8 cellular contexts compared by ENCODE assay signal in genomic region chr2:110401001-110401618, GRCh38.
A peak's percentile ranks its signal among the peaks of the same experiment; 100 is the strongest.
DNase-seq lines count a peak whose midpoint lies in the region; ATAC-seq and TF ChIP-seq lines count a peak whose summit lies in the region.
"Not testable (repeated sequence)": the region's sequence is repeated elsewhere in the genome, so short reads cannot be mapped to it uniquely, and the experiment has no call there.

No MANE protein-coding gene starts in this region.

- peak; percentile 51 for ATAC-seq in GM18858 (IDR thresholded peaks at IDR 0.05; ENCODE audit: unreplicated experiment)
- peak; percentile 74 for ATAC-seq in HG02642 (IDR thresholded peaks at IDR 0.05; ENCODE audit: poor library complexity, unreplicated experiment)
- ATAC-seq in HG03521 (IDR thresholded peaks at IDR 0.05; ENCODE audit: unreplicated experiment) = peak; percentile 64
- peak; percentile 87 for ATAC-seq in left ventricle myocardium superior
- ATAC-seq in naive thymus-derived CD8-positive, alpha-beta T cell = peak; percentile 65 to 68
- peak; percentile 94 for ATAC-seq in upper lobe of right lung

- not testable (repeated sequence) for H3K36me3 ChIP-seq in upper lobe of right lung

- H3K36me3 Mint-ChIP-seq in activated CD4-positive, alpha-beta T cell treated with anti-CD3 and anti-CD28 coated beads, Interleukin-2, amount 10 ng/mL, durations not matched to agents 24 days and 14 days (ENCODE audit: low read depth); chondrocyte (ENCODE audit: low read depth); naive thymus-derived CD8-positive, alpha-beta T cell: not testable (repeated sequence)

- TF ChIP-seq CTCF in chondrocyte (IDR thresholded peaks at IDR 0.05) (peak; percentile 42), upper lobe of right lung (IDR thresholded peaks at IDR 0.05) (peak; percentile 15)

- intact Hi-C loops in activated CD4-positive, alpha-beta T cell treated with anti-CD3 and anti-CD28 coated beads, Interleukin-2, amount 10 ng/mL, durations not matched to agents 24 days and 14 days (cut with micrococcal nuclease); left ventricle myocardium superior (cut with micrococcal nuclease); upper lobe of right lung (cut with DNase I): not testable (repeated sequence)

- H3K9me3 Mint-ChIP-seq in activated CD4-positive, alpha-beta T cell treated with anti-CD3 and anti-CD28 coated beads, Interleukin-2, amount 10 ng/mL, durations not matched to agents 24 days and 14 days; chondrocyte (ENCODE audit: low read depth); naive thymus-derived CD8-positive, alpha-beta T cell: not testable (repeated sequence)

- not testable (repeated sequence) for H3K27ac Mint-ChIP-seq in activated CD4-positive, alpha-beta T cell treated with anti-CD3 and anti-CD28 coated beads, Interleukin-2, amount 10 ng/mL, durations not matched to agents 24 days and 14 days; chondrocyte (ENCODE audit: unreplicated experiment); naive thymus-derived CD8-positive, alpha-beta T cell

- not testable (repeated sequence) for H3K9me3 ChIP-seq in upper lobe of right lung

- POLR2A ChIA-PET in naive thymus-derived CD8-positive, alpha-beta T cell (lab: Charles Lee) = not testable (repeated sequence)

- H3K4me3 Mint-ChIP-seq in activated CD4-positive, alpha-beta T cell treated with anti-CD3 and anti-CD28 coated beads, Interleukin-2, amount 10 ng/mL, durations not matched to agents 24 days and 14 days; chondrocyte (ENCODE audit: unreplicated experiment); naive thymus-derived CD8-positive, alpha-beta T cell: not testable (repeated sequence)

- peak; percentile 5 for DNase-seq in activated CD4-positive, alpha-beta T cell treated with anti-CD3 and anti-CD28 coated beads, Interleukin-2, amount 10 ng/mL, durations not matched to agents 24 days and 14 days
- not testable (repeated sequence) for DNase-seq in chondrocyte (ENCODE audit: low spot score); left ventricle myocardium superior; naive thymus-derived CD8-positive, alpha-beta T cell; upper lobe of right lung

- not testable (repeated sequence) for H3K27me3 Mint-ChIP-seq in activated CD4-positive, alpha-beta T cell treated with anti-CD3 and anti-CD28 coated beads, Interleukin-2, amount 10 ng/mL, durations not matched to agents 24 days and 14 days; chondrocyte (ENCODE audit: low read depth); naive thymus-derived CD8-positive, alpha-beta T cell

- not testable (repeated sequence) for H3K27me3 ChIP-seq in upper lobe of right lung

- H3K4me1 ChIP-seq in upper lobe of right lung = not testable (repeated sequence)

- H3K4me3 ChIP-seq in upper lobe of right lung = not testable (repeated sequence)

- H3K27ac ChIP-seq in upper lobe of right lung = not testable (repeated sequence)

- not testable (repeated sequence) for H3K4me1 Mint-ChIP-seq in activated CD4-positive, alpha-beta T cell treated with anti-CD3 and anti-CD28 coated beads, Interleukin-2, amount 10 ng/mL, durations not matched to agents 24 days and 14 days; chondrocyte (ENCODE audit: low read depth); naive thymus-derived CD8-positive, alpha-beta T cell
